ENCODE assay signal across 8 cellular contexts in the genomic region with DNA sequence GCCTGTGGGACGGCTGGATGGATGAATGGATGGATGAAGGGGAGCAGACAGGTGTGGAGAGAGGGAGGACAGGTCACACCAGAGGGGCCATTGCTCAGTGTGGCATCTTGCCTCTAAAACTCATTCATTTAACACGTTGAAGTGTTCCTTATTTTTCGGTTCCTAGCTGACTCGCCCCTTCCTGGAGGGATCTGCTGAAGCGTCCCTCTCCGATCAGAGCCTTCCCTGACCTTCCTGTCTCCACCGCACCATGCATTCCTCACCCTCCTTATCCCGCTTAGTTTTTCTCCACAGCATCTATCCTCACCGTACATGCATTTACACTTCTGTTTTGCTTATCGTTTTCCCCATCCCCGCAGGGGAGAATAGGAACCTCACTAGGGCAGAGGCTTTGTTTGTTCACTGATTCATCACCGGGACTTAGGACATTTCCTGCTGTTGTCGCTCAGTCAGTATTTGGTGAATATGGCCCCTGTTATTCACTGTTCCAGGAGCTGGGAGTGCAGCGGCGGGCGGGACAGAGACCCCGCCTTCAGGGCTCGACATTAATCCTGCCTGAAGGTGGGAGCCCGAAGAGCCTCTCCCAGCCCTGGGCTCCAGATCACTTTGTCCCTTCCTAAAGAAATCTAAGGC. TPM values are rescaled to one million over a fixed set of nuclear protein-coding genes. Genes with fewer than 3 reads are reported as not detected.
DNase-seq lines count a peak whose midpoint lies in the region; ATAC-seq and TF ChIP-seq lines count a peak whose summit lies in the region.

No MANE protein-coding gene starts in this region.

- intact Hi-C loops in Panc1 (cut with micrococcal nuclease; ENCODE audit: unreplicated experiment) (loop anchor here (1.0 to 2.0 kb wide), 3 partner anchors 80 to 216 kb away; a partner anchor contains a TSS), posterior vena cava (cut with DNase I) (loop anchor here (2.0 to 5.0 kb wide), 3 partner anchors 213 to 320 kb away; a partner anchor contains a TSS)

- no peaks in the 10 kb centered on the region for H3K9me3 ChIP-seq in Panc1 (ENCODE audit: control insufficient read depth, insufficient read depth, low read depth, low read length)

- H3K9me3 Mint-ChIP-seq in T-helper 2 cell treated with Interferon-gamma antibody and Interleukin-4, amounts not matched to agents 5 μg/mL and 100 μg/mL, for 36 hours: no peaks in the 10 kb centered on the region
- H3K9me3 Mint-ChIP-seq in naive thymus-derived CD8-positive, alpha-beta T cell: no peaks in the 10 kb centered on the region

- H3K36me3 ChIP-seq in Panc1 (ENCODE audit: control insufficient read depth, insufficient read depth, low read length): no peaks in the 10 kb centered on the region

- no peaks in the 10 kb centered on the region for H3K27me3 ChIP-seq in Panc1 (ENCODE audit: control insufficient read depth, insufficient read depth, low read length)

- H3K4me3 ChIP-seq in Panc1 (ENCODE audit: low read depth in 2 of 2, low read length in 2 of 2): peak overlapping the region; percentile 69 to 80

- no TSS peak for BruUV-seq in Panc1 (replicated peaks; lab: Mats Ljungman, UMichigan)

- peaks cover 31% of the 10 kb centered on the region for H3K27me3 Mint-ChIP-seq in T-helper 2 cell treated with Interferon-gamma antibody and Interleukin-4, amounts not matched to agents 5 μg/mL and 100 μg/mL, for 36 hours (ENCODE audit: low read depth)
- peaks cover 0 to 4% (median 2%) of the 10 kb centered on the region in 5 donors for H3K27me3 Mint-ChIP-seq in naive thymus-derived CD8-positive, alpha-beta T cell

- POLR2A ChIA-PET in Panc1 (lab: Charles Lee): no interaction called here
- POLR2A ChIA-PET in naive thymus-derived CD8-positive, alpha-beta T cell (lab: Charles Lee): interaction anchor here (0.6 to 2.3 kb wide), 9 partner anchors 80 to 480 kb away, joined by 3 to 33 read pairs (median 3); a partner anchor contains a TSS

- H3K4me1 ChIP-seq in Panc1 (ENCODE audit: control insufficient read depth, insufficient read depth, low read length): peaks cover 25% of the 10 kb centered on the region

- peak overlapping the region; percentile 89 for H3K27ac ChIP-seq in Panc1 (ENCODE audit: low read length)

- H3K27ac Mint-ChIP-seq in T-helper 2 cell treated with Interferon-gamma antibody and Interleukin-4, amounts not matched to agents 5 μg/mL and 100 μg/mL, for 36 hours: no peak overlapping the region
- peak overlapping the region in 6 of 10 donors; percentile 9 to 86 (median 66) for H3K27ac Mint-ChIP-seq in naive thymus-derived CD8-positive, alpha-beta T cell

- no peak for TF ChIP-seq CTCF in Panc1 (IDR thresholded peaks at IDR 0.05)

- in situ Hi-C loops in Panc1 (cut with HindIII; ENCODE audit: low pct_unique_long_range_greater_than_20kb, low sequenced_read_pairs): no loop called here

- H3K4me1 Mint-ChIP-seq in T-helper 2 cell treated with Interferon-gamma antibody and Interleukin-4, amounts not matched to agents 5 μg/mL and 100 μg/mL, for 36 hours (ENCODE audit: low read depth): peaks cover 3% of the 10 kb centered on the region
- H3K4me1 Mint-ChIP-seq in naive thymus-derived CD8-positive, alpha-beta T cell: peaks cover 7 to 8% (median 7%) of the 10 kb centered on the region in 4 donors

- H3K4me3 Mint-ChIP-seq in T-helper 2 cell treated with Interferon-gamma antibody and Interleukin-4, amounts not matched to agents 5 μg/mL and 100 μg/mL, for 36 hours: peak overlapping the region; percentile 86
- H3K4me3 Mint-ChIP-seq in naive thymus-derived CD8-positive, alpha-beta T cell: peak overlapping the region; percentile 69 to 90 (median 87)

- H3K36me3 Mint-ChIP-seq in T-helper 2 cell treated with Interferon-gamma antibody and Interleukin-4, amounts not matched to agents 5 μg/mL and 100 μg/mL, for 36 hours (ENCODE audit: low read depth): no peaks in the 10 kb centered on the region
- no peaks in the 10 kb centered on the region for H3K36me3 Mint-ChIP-seq in naive thymus-derived CD8-positive, alpha-beta T cell

- CTCF ChIA-PET in Panc1 (lab: Charles Lee): interaction anchor here (0.7 to 2.3 kb wide), 27 partner anchors 16 to 597 kb away, joined by 3 to 31 read pairs (median 5); a partner anchor contains a TSS

- ATAC-seq in HG02938 (IDR thresholded peaks at IDR 0.05; ENCODE audit: unreplicated experiment): peak; percentile 31
- peak; percentile 63 for ATAC-seq in Panc1
- peak; percentile 19 to 23 for ATAC-seq in naive thymus-derived CD8-positive, alpha-beta T cell

- DNase-seq in T-helper 2 cell treated with Interferon-gamma antibody and Interleukin-4, amounts not matched to agents 5 μg/mL and 100 μg/mL, for 36 hours (ENCODE audit: low spot score): no peak
- no peak for DNase-seq in T-helper 2 cell
- DNase-seq in Panc1 (ENCODE audit: low read depth, low spot score): peak; percentile 51
- DNase-seq in ecto neural progenitor cell (ENCODE audit: low spot score): peak; percentile 47
- DNase-seq in naive thymus-derived CD8-positive, alpha-beta T cell: no peak
- DNase-seq in posterior vena cava (ENCODE audit: low spot score): no peak
- DNase-seq in DMS114 treated with DMSO at 0.1 percent for 48 hours (lab: John Stamatoyannopoulos, UW; ENCODE audit: unreplicated experiment): no peak

RNA-seq across cellular contexts. Expression of a gene that starts 32.0 kb away (rescaled TPM):
- 12.7 TPM for total RNA-seq in Panc1 (2021; ENCODE audit: unreplicated experiment)
- 12.0 TPM for polyA plus RNA-seq in Panc1 (2012; ENCODE audit: insufficient read length)
- not detected for total RNA-seq in naive thymus-derived CD8-positive, alpha-beta T cell
- polyA plus RNA-seq in naive thymus-derived CD8-positive, alpha-beta T cell: not detected
- total RNA-seq in posterior vena cava: not detected

RNA-seq across cellular contexts. Expression of a gene that starts 32.0 kb away (rescaled TPM):
- total RNA-seq in Panc1 (2021; ENCODE audit: unreplicated experiment) (11.4 TPM), posterior vena cava (not detected)
- 5.2 TPM for polyA plus RNA-seq in Panc1 (2012; ENCODE audit: insufficient read length)
- not detected for total RNA-seq in naive thymus-derived CD8-positive, alpha-beta T cell
- polyA plus RNA-seq in naive thymus-derived CD8-positive, alpha-beta T cell: not detected

Comparison
In these comparisons a context has a peak if more than half of its experiments do, and no peak if none do; other contexts are left out.
1. DNase-seq: peak in Panc1 (single experiment) and ecto neural progenitor cell (single experiment); none in T-helper 2 cell treated with Interferon-gamma antibody and Interleukin-4, amounts not matched to agents 5 μg/mL and 100 μg/mL, for 36 hours (single experiment), T-helper 2 cell (0 of 5), naive thymus-derived CD8-positive, alpha-beta T cell (0 of 10), posterior vena cava (single experiment) and DMS114 treated with DMSO at 0.1 percent for 48 hours (single experiment).
2. RNA of a gene that starts 32.0 kb away (total RNA-seq): 12.7 TPM in Panc1 (single experiment); not detected in posterior vena cava and not detected in naive thymus-derived CD8-positive, alpha-beta T cell; every median in the first group is over 10 times any median in the second.
3. RNA of a gene that starts 32.0 kb away (total RNA-seq): 11.4 TPM in Panc1 (single experiment); not detected in naive thymus-derived CD8-positive, alpha-beta T cell and not detected in posterior vena cava; every median in the first group is over 10 times any median in the second.
4. Peak in every context shown above with its lines, with median percentiles within 50 percentile points of each other: ATAC-seq.